Comparison of ENCODE assay signal across 16 cellular contexts in the genomic region with DNA sequence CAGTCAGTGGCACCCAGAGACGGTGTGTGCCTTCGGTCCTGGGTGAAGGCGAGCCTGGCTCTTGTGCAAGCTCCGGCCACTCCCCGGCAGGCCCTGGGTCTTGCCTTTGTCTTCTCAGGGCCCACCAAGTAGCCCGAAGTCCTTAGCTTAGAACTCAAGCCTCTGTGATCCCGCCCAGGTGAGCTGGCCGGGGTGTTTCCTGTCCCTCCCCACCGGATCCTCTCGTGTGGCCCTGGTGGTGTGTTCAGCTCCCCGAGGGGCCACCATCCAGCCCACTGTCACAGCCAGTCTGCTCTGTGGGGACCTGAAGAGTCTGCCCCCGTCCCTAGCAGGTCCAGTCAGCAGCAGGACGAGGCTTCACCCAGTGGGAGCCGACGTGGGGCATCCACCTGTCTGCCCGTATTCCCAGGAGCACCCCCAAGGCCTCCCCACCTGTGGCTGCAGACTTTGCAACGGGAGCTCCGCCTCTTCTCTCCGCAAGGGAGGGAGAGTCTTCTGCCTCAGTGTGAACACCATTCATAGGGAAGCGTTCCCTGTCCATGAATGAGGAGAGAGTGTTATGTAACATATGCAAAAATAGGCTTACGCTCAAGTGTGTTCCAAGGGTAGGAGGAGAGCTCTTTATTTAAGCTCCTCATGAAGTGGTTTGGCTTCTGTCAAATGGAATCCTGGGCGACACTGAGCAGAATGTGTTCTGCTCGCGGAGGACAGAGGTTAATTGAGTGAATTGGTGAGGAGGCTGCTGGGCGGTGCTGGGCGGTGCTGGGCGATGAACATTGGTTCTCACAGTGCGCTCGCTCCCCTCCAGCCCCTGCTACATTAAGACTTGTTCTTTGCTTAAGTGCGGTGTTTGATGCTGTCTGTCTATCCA.
DNase-seq lines count a peak whose midpoint lies in the region; ATAC-seq, FAIRE-seq and TF ChIP-seq lines count a peak whose summit lies in the region.
"Had no signal": no experiment of that assay in that cellular context is flagged by ENCODE, and none has a peak within 500 bp of the region (broad histone marks: within the 10 kb centered on the region; RNA-seq: fewer than 3 reads in every experiment).

No MANE protein-coding gene starts in this region.

- H3K79me2 ChIP-seq in K562 (ENCODE audit: control insufficient read depth, insufficient read depth, low read length) (no peaks in the 10 kb centered on the region), neural progenitor cell (ENCODE audit: low read depth) (no peaks in the 10 kb centered on the region)

- H3K4me3 ChIP-seq in BE2C (ENCODE audit: low read depth, low read length): peak overlapping the region; percentile 35
- H3K4me3 ChIP-seq in K562: no peak overlapping the region
- H3K4me3 ChIP-seq in right cardiac atrium (ENCODE audit: low read length): no peak overlapping the region
- no peak overlapping the region for H3K4me3 ChIP-seq in neural progenitor cell
- H3K4me3 ChIP-seq: A549, smooth muscle cell, stomach had no signal

- H3K4me1 ChIP-seq in BE2C: peaks cover 31% of the 10 kb centered on the region
- peaks cover 0 to 23% of the 10 kb centered on the region in 2 experiments; a peak in 2 of 5 replicates for H3K4me1 ChIP-seq in K562 (replicated peaks in 1 of 2; ENCODE audit: control insufficient read depth in 2 of 2, insufficient read depth in 2 of 2, low read length in 2 of 2)
- peaks cover 3% of the 10 kb centered on the region for H3K4me1 ChIP-seq in right cardiac atrium (ENCODE audit: control insufficient read depth, insufficient read depth, low read length)
- H3K4me1 ChIP-seq in neural progenitor cell: peaks cover 15% of the 10 kb centered on the region

- intact Hi-C loops in K562 (cut with micrococcal nuclease): no loop called here
- intact Hi-C loops in right cardiac atrium (cut with DNase I): no loop called here

- ATAC-seq in K562 (peak; percentile 21; the same call in 2 of the 3 replicates), right cardiac atrium (peak; percentile 72 to 86), GM18505 (IDR thresholded peaks at IDR 0.05; ENCODE audit: unreplicated experiment) (no peak), HG02623 (IDR thresholded peaks at IDR 0.05; ENCODE audit: unreplicated experiment) (no peak)
- ATAC-seq: A549 had no signal

- CTCF ChIA-PET in K562 (lab: Yijun Ruan, JAX; ENCODE audit: low intra/inter-chr PET ratio): no interaction called here

- POLR2A ChIA-PET in K562 (lab: Yijun Ruan, JAX): no interaction called here

- H3K4me2 ChIP-seq in K562 (ENCODE audit: insufficient read depth, low read length) (no peak overlapping the region), neural progenitor cell (peak overlapping the region; percentile 8)
- H3K4me2 ChIP-seq: A549, smooth muscle cell had no signal

- TF ChIP-seq POLR2A in K562 (conservative IDR thresholded peaks at IDR 0.05) (no peak), GM18505 (IDR thresholded peaks at IDR 0.05; ENCODE audit: borderline replicate concordance, extremely low read depth, insufficient read depth, insufficient read length) (no peak)

- H3K9me3 Mint-ChIP-seq in neural progenitor cell: no peaks in the 10 kb centered on the region

- TF ChIP-seq CTCF in BE2C (IDR thresholded peaks at IDR 0.05; ENCODE audit: low read depth, low read length): no peak
- no peak for TF ChIP-seq CTCF in K562 (IDR thresholded peaks at IDR 0.05 in 2 of 3, conservative IDR thresholded peaks at IDR 0.05 in 1 of 3; ENCODE audit: insufficient read depth in 2 of 3, low read depth in 1 of 3, low read length in 3 of 3)
- no peak for TF ChIP-seq CTCF in neural progenitor cell (IDR thresholded peaks at IDR 0.05)

- peak; percentile 54 for DNase-seq in BE2C
- DNase-seq in K562 (ENCODE audit: extremely low read depth in 1 of 4, low spot score in 3 of 4): no peak
- peak; percentile 23 to 62 (median 61) for DNase-seq in right cardiac atrium
- DNase-seq in neural progenitor cell (ENCODE audit: low spot score): peak; percentile 28
- DNase-seq in activated gamma-delta T cell (lab: John Stamatoyannopoulos, UW): no peak
- no peak for DNase-seq in HUDEP-2 (lab: John Stamatoyannopoulos, UW; ENCODE audit: unreplicated experiment in 76 of 76)
- DNase-seq: activated CD4-positive, alpha-beta T cell treated with anti-CD3 and anti-CD28 coated beads, Interleukin-2, amount 50 U/mL, for 48 hours; activated effector memory CD4-positive, alpha-beta T cell treated with Interleukin-2 at 50 U/mL for 16 hours; MV-4-11; NCI-H2171; NK-92 treated with Interleukin-12 subunit alpha and Interleukin-12 subunit beta, amount 100 ng/mL, for 24 hours; stomach had no signal

- H3K9me3 ChIP-seq in BE2C (no peaks in the 10 kb centered on the region), K562 (replicated peaks; ENCODE audit: control insufficient read depth, insufficient read depth, low read depth, low read length) (no peaks in the 10 kb centered on the region), right cardiac atrium (ENCODE audit: control insufficient read depth, low read length) (no peaks in the 10 kb centered on the region), neural progenitor cell (ENCODE audit: low read depth) (no peaks in the 10 kb centered on the region)
- H3K9me3 ChIP-seq: A549, stomach had no signal

- no peaks in the 10 kb centered on the region for H3K36me3 Mint-ChIP-seq in neural progenitor cell

- 4% methylated on average over 30 of the region's 30 CpGs for WGBS in K562 (ENCODE audit: insufficient coverage, low coverage, missing lambda C conversion rate)
- 46% methylated on average over 30 of the region's 30 CpGs for WGBS in right cardiac atrium

- no peaks in the 10 kb centered on the region for H3K36me3 ChIP-seq in BE2C
- H3K36me3 ChIP-seq in K562 (ENCODE audit: control insufficient read depth, insufficient read depth, low read length): no peaks in the 10 kb centered on the region
- H3K36me3 ChIP-seq in neural progenitor cell: no peaks in the 10 kb centered on the region
- H3K36me3 ChIP-seq: stomach had no signal

- FAIRE-seq in K562 (lab: Jason Lieb, UNC): no peak
- FAIRE-seq: A549 had no signal

- no peak for TF ChIP-seq RAD21 in K562 (CRISPR knock-in tag; conservative IDR thresholded peaks at IDR 0.05 in 1 of 2, IDR thresholded peaks at IDR 0.05 in 1 of 2)

- peaks cover 18% of the 10 kb centered on the region; the same call in 1 of the 2 replicates for H4K20me1 ChIP-seq in K562 (replicated peaks; ENCODE audit: control insufficient read depth, insufficient read depth, low read length)
- H4K20me1 ChIP-seq in neural progenitor cell (ENCODE audit: low read depth): no peaks in the 10 kb centered on the region

- no peaks in the 10 kb centered on the region for H3K27me3 ChIP-seq in BE2C
- peaks cover 37 to 68% of the 10 kb centered on the region in 2 experiments for H3K27me3 ChIP-seq in K562 (ENCODE audit: control insufficient read depth in 2 of 2, insufficient read depth in 2 of 2, low read length in 2 of 2)
- no peaks in the 10 kb centered on the region for H3K27me3 ChIP-seq in right cardiac atrium (ENCODE audit: control insufficient read depth, insufficient read depth)
- H3K27me3 ChIP-seq in neural progenitor cell: no peaks in the 10 kb centered on the region

- H2AFZ ChIP-seq in K562 (ENCODE audit: low read depth, low read length) (no peak overlapping the region), neural progenitor cell (replicated peaks) (peak overlapping the region; percentile 46)

- in situ Hi-C loops in K562 (cut with MboI): no loop called here

- no peak for TF ChIP-seq EP300 in K562 (IDR thresholded peaks at IDR 0.05; ENCODE audit: low read length)

- peak overlapping the region; percentile 90 for H3K27ac Mint-ChIP-seq in neural progenitor cell

- H3K4me1 Mint-ChIP-seq in neural progenitor cell: peaks cover 25% of the 10 kb centered on the region

- H3K4me3 Mint-ChIP-seq in neural progenitor cell: no peak overlapping the region

- H3K9ac ChIP-seq in K562 (ENCODE audit: insufficient read depth in 1 of 2, low read depth in 2 of 2, low read length in 2 of 2) (no peak overlapping the region), neural progenitor cell (no peak overlapping the region)

- BruUV-seq in K562 (replicated peaks; lab: Mats Ljungman, UMichigan): no TSS peak

- H3K27me3 Mint-ChIP-seq in neural progenitor cell (ENCODE audit: insufficient read depth, low read depth): peaks cover 12% of the 10 kb centered on the region

- H3F3A ChIP-seq in neural progenitor cell (ENCODE audit: low read depth): no peaks in the 10 kb centered on the region

- H3K9me1 ChIP-seq in K562 (ENCODE audit: control insufficient read depth, insufficient read depth, low read length): peaks cover under 1% of the 10 kb centered on the region

- H3K27ac ChIP-seq in K562 (ENCODE audit: extremely low read depth, low read depth, low read length): no peak overlapping the region
- no peak overlapping the region for H3K27ac ChIP-seq in right cardiac atrium (ENCODE audit: low read length)
- no peak overlapping the region for H3K27ac ChIP-seq in neural progenitor cell

TF ChIP-seq in K562, 482 proteins besides CTCF, POLR2A, EP300 and RAD21 (continues in another document):
- TF ChIP-seq PML (IDR thresholded peaks at IDR 0.05; ENCODE audit: low read length): no peak
- no peak for TF ChIP-seq ESRRA (IDR thresholded peaks at IDR 0.05; ENCODE audit: borderline replicate concordance, low read depth)
- TF ChIP-seq PHF21A (IDR thresholded peaks at IDR 0.05; ENCODE audit: borderline replicate concordance, low read depth): no peak
- no peak for TF ChIP-seq POLR2H (tag; IDR thresholded peaks at IDR 0.05; ENCODE audit: low read depth)
- no peak for TF ChIP-seq ZNF239 (CRISPR knock-in tag; IDR thresholded peaks at IDR 0.05)
- no peak for TF ChIP-seq FIP1L1 (IDR thresholded peaks at IDR 0.05; ENCODE audit: low read depth, low read length, poor library complexity, severe bottlenecking)
- no peak for TF ChIP-seq POLR3G (IDR thresholded peaks at IDR 0.05; ENCODE audit: extremely low read depth, insufficient read length, insufficient replicate concordance)
- TF ChIP-seq ZNF57 (CRISPR knock-in tag; IDR thresholded peaks at IDR 0.05): no peak
- no peak for TF ChIP-seq TOE1 (IDR thresholded peaks at IDR 0.05; ENCODE audit: borderline replicate concordance)
- no peak for TF ChIP-seq TOE1 (CRISPR knock-in tag; IDR thresholded peaks at IDR 0.05; ENCODE audit: borderline replicate concordance, low read depth)
- no peak for TF ChIP-seq ZNF217 (CRISPR knock-in tag; IDR thresholded peaks at IDR 0.05)
- TF ChIP-seq RBBP5 (IDR thresholded peaks at IDR 0.05; ENCODE audit: borderline replicate concordance, insufficient read depth, low read length, poor library complexity, severe bottlenecking): no peak
- no peak for TF ChIP-seq E2F1 (CRISPR knock-in tag; IDR thresholded peaks at IDR 0.05)

Comparison
In these comparisons a context has a peak if more than half of its experiments do, and no peak if none do; other contexts are left out.
1. DNase-seq: peak in BE2C (single experiment), right cardiac atrium (3 of 3) and neural progenitor cell (single experiment); none in K562 (0 of 4), activated gamma-delta T cell (single experiment) and HUDEP-2 (0 of 76).
2. ATAC-seq: peak in K562 (single experiment) and right cardiac atrium (2 of 2); none in GM18505 (single experiment) and HG02623 (single experiment).